ENCODE assay signal across 8 cellular contexts in the genomic region with DNA sequence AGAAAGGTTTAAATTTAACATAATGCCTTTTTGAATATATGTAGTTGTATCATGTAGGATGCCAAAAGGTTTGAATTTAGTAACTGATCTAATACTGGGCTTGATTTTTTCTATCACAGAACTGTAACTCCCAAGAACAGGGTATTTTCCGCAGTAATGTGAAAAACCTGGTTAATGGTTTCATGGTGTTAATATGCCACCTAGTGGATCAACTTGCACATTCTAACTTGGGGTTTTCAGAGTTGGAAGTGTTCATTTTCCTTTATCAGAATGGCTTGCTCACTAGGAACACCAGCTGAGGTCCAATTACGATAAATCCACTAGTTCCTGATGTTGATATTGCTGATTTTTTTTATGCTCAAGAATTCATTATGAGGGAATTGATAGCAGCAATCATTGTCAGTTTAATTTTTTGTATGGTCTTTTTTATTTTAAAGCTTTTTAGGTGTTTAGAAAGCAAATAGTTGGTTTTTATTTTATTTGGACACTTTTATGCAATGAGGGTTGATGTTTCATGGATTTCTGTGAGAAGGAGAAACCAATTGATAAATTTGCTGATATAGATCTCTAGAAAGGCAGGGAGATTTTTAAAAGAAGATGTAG.
A peak's percentile ranks its signal among the peaks of the same experiment; 100 is the strongest.
DNase-seq lines count a peak whose midpoint lies in the region; ATAC-seq and TF ChIP-seq lines count a peak whose summit lies in the region.

No MANE protein-coding gene starts in this region.

- intact Hi-C loops in A673 (cut with micrococcal nuclease; ENCODE audit: unreplicated experiment) (loop anchor here (1.0 to 5.0 kb wide), 6 partner anchors 69 to 581 kb away; a partner anchor contains a TSS), heart right ventricle (cut with DNase I) (loop anchor here (1.0 to 10.0 kb wide), 12 partner anchors 301 to 591 kb away; a partner anchor contains a TSS)

- H3K4me3 ChIP-seq in A673 (ENCODE audit: low read depth, low read length, poor library complexity, severe bottlenecking) (no peak overlapping the region), WI38 (ENCODE audit: low read depth, low read length) (no peak overlapping the region), heart right ventricle (no peak overlapping the region)

- 5 to 7% methylated on average over 2 of the region's 2 CpGs for WGBS in heart right ventricle, 2 donors

- POLR2A ChIA-PET in A673 (lab: Charles Lee; ENCODE audit: low non-redundant PET): interaction anchor here (0.6 to 0.9 kb wide), 2 partner anchors 15 to 306 kb away, joined by 3 to 6 read pairs; a partner anchor contains a TSS

- H3K27me3 ChIP-seq in A673 (replicated peaks; ENCODE audit: insufficient read depth, low read depth, low read length, poor library complexity) (no peaks in the 10 kb centered on the region), heart right ventricle (no peaks in the 10 kb centered on the region)

- ATAC-seq in HG02852 (IDR thresholded peaks at IDR 0.05; ENCODE audit: unreplicated experiment) (peak; percentile 69), heart right ventricle (peak in 6 of 8 donors; percentile 52 to 74 (median 68))

- H3K9me3 ChIP-seq in A673 (ENCODE audit: low read depth, low read length, poor library complexity, severe bottlenecking): no peaks in the 10 kb centered on the region
- H3K9me3 ChIP-seq in heart right ventricle: no peaks in the 10 kb centered on the region

- H3K36me3 ChIP-seq in A673 (ENCODE audit: insufficient read depth, low read length, poor library complexity, severe bottlenecking): no peaks in the 10 kb centered on the region
- no peaks in the 10 kb centered on the region for H3K36me3 ChIP-seq in heart right ventricle

- DNase-seq in A673 (ENCODE audit: low spot score): peak; percentile 82
- peak; percentile 74 for DNase-seq in NCI-H2081 treated with DMSO at 0.1 percent for 48 hours (lab: John Stamatoyannopoulos, UW)
- peak in 1 of 2 donors; percentile 10 for DNase-seq in heart right ventricle
- peak; percentile 66 for DNase-seq in retina
- DNase-seq in ureter (ENCODE audit: low spot score): no peak

- no TSS peak for BruUV-seq in A673 (replicated peaks; lab: Mats Ljungman, UMichigan)

- TF ChIP-seq CTCF in A673 (conservative IDR thresholded peaks at IDR 0.05; ENCODE audit: low read depth, low read length) (peak; percentile 85), GM12874 (IDR thresholded peaks at IDR 0.05; ENCODE audit: insufficient read depth, low read depth, low read length) (peak; percentile 30; the same call in 1 of the 2 replicates), WI38 (IDR thresholded peaks at IDR 0.05; ENCODE audit: low read depth, low read length) (peak; percentile 19; the same call in 1 of the 2 replicates), heart right ventricle (IDR thresholded peaks at IDR 0.05) (peak; percentile 21 to 78 (median 73))

- no peak overlapping the region for H3K27ac ChIP-seq in A673 (ENCODE audit: low read depth, low read length, poor library complexity, severe bottlenecking)
- H3K27ac ChIP-seq in heart right ventricle: no peak overlapping the region

- CTCF ChIA-PET in A673 (lab: Charles Lee): interaction anchor here (0.8 to 0.9 kb wide), 4 partner anchors 69 to 611 kb away, joined by 3 to 5 read pairs (median 4); a partner anchor contains a TSS

- H3K4me1 ChIP-seq in A673 (ENCODE audit: insufficient read depth, low read length, poor library complexity, severe bottlenecking): peaks cover 4% of the 10 kb centered on the region
- peaks cover 0 to 5% (median 0%) of the 10 kb centered on the region in 9 donors for H3K4me1 ChIP-seq in heart right ventricle

Comparison
In these comparisons a context has a peak if more than half of its experiments do, and no peak if none do; other contexts are left out.
1. CTCF ChIP-seq: peak in every context shown above with its lines; median percentile 85 in A673; 73 in heart right ventricle; 30 in GM12874; 19 in WI38.